ENCODE assay signal across 1 cellular context in genomic region chr19:49359851-49360845, GRCh38.
TF ChIP-seq lines count a peak whose summit lies in the region.

No MANE protein-coding gene starts in this region.

TF ChIP-seq in HCT116, 20 proteins besides CTCF, POLR2A, EP300 and RAD21 (continued from another document):
- TF ChIP-seq, protein P1, sequence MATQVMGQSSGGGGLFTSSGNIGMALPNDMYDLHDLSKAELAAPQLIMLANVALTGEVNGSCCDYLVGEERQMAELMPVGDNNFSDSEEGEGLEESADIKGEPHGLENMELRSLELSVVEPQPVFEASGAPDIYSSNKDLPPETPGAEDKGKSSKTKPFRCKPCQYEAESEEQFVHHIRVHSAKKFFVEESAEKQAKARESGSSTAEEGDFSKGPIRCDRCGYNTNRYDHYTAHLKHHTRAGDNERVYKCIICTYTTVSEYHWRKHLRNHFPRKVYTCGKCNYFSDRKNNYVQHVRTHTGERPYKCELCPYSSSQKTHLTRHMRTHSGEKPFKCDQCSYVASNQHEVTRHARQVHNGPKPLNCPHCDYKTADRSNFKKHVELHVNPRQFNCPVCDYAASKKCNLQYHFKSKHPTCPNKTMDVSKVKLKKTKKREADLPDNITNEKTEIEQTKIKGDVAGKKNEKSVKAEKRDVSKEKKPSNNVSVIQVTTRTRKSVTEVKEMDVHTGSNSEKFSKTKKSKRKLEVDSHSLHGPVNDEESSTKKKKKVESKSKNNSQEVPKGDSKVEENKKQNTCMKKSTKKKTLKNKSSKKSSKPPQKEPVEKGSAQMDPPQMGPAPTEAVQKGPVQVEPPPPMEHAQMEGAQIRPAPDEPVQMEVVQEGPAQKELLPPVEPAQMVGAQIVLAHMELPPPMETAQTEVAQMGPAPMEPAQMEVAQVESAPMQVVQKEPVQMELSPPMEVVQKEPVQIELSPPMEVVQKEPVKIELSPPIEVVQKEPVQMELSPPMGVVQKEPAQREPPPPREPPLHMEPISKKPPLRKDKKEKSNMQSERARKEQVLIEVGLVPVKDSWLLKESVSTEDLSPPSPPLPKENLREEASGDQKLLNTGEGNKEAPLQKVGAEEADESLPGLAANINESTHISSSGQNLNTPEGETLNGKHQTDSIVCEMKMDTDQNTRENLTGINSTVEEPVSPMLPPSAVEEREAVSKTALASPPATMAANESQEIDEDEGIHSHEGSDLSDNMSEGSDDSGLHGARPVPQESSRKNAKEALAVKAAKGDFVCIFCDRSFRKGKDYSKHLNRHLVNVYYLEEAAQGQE (IDR thresholded peaks at IDR 0.05; ENCODE audit: low read depth): no peak
- TF ChIP-seq EZH2 (IDR thresholded peaks at IDR 0.05) (no peak), SIN3A (IDR thresholded peaks at IDR 0.05; ENCODE audit: low read depth) (no peak), TCF7L2 (IDR thresholded peaks at IDR 0.05; ENCODE audit: borderline replicate concordance, extremely low read depth, insufficient read depth, insufficient read length) (no peak)
- TF ChIP-seq, protein P2, sequence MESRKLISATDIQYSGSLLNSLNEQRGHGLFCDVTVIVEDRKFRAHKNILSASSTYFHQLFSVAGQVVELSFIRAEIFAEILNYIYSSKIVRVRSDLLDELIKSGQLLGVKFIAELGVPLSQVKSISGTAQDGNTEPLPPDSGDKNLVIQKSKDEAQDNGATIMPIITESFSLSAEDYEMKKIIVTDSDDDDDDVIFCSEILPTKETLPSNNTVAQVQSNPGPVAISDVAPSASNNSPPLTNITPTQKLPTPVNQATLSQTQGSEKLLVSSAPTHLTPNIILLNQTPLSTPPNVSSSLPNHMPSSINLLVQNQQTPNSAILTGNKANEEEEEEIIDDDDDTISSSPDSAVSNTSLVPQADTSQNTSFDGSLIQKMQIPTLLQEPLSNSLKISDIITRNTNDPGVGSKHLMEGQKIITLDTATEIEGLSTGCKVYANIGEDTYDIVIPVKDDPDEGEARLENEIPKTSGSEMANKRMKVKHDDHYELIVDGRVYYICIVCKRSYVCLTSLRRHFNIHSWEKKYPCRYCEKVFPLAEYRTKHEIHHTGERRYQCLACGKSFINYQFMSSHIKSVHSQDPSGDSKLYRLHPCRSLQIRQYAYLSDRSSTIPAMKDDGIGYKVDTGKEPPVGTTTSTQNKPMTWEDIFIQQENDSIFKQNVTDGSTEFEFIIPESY (IDR thresholded peaks at IDR 0.05; ENCODE audit: extremely low read depth, insufficient replicate concordance, low read length): no peak
